1 cellular context compared by ENCODE assay signal in the genomic region with DNA sequence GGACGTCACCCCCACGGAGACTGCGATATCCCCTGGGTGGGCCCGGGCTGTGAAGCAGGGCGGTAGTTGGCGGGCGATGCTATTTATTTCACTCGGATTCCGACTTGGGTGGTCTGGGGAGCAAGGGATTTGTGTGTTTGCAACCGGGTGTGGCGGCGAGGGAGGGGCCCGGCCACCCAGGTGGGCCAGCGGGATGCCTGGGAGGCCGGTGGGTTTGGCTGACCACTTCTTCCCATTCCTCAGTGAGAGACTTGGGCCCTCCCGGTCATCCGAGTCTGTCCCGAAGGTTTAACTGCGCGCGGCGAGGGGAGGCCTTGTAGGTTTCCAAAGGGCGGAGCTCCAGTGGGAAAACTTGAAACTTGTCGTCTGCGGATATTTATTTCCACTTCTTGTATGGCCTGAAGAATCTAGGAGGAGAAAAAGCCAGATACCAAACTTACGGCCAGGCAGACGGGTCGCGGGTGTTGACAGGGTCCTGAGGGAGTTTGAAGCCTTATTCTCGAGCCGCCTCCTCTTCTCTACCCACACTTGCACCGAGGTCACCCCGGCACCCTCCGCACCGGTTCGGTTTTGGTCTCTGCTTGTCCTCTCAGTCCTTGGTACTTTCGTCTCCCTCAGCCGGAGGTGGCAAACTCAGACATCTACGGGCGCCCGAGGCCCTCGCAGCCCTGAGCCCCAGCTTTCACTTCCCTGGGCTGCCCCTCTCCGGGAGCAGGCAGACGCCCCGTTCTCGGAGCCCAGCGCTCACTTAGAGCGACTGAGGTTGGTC.
TF ChIP-seq lines count a peak whose summit lies in the region.

No MANE protein-coding gene starts in this region.

TF ChIP-seq in K562, 482 proteins besides CTCF, POLR2A, EP300 and RAD21:
- peak; percentile 58; the same call in 1 of the 2 replicates for TF ChIP-seq POLR2G (IDR thresholded peaks at IDR 0.05; ENCODE audit: low read depth, low read length)
- no peak for TF ChIP-seq NCOA4 (IDR thresholded peaks at IDR 0.05; ENCODE audit: partially characterized antibody)
- TF ChIP-seq RBFOX2 (IDR thresholded peaks at IDR 0.05; ENCODE audit: low read depth, low read length): peak; percentile 31; the same call in 1 of the 2 replicates
TF ChIP-seq in K562: peak in this region for 2.
